In the genomic region with DNA sequence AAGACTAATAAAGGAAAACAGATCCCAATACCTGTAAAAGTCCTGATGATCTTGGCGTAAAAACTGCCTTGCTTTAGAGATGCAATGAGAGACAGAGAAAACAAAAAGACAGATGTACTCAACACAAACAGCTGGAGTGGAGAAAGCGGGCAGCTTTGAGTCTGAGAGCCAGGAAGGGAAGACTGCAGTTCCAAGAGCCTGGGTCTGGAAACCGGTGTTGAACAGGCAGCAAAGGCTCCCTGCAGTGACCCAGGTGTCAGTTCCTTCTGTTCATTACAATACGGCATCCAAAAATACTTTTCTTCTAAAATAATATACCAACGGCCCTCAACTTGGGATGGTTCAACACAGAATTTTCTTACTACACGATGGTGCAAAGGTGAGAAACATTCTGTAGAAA, we compare ENCODE assay signal across 16 cellular contexts. TPM values are rescaled to one million over a fixed set of nuclear protein-coding genes. Genes with fewer than 3 reads are reported as not detected.
DNase-seq lines count a peak whose midpoint lies in the region; ATAC-seq and TF ChIP-seq lines count a peak whose summit lies in the region.
"Had no signal": no experiment of that assay in that cellular context is flagged by ENCODE, and none has a peak within 500 bp of the region (broad histone marks: within the 10 kb centered on the region; RNA-seq: fewer than 3 reads in every experiment).

No MANE protein-coding gene starts in this region.

- no peak for ATAC-seq in natural killer cell treated with Interleukin-12 subunit alpha and Interleukin-12 subunit beta and Interleukin-15 and Interleukin-18, amount 100 ng/mL, for 72 hours
- ATAC-seq: A549, HepG2 had no signal

- no peaks in the 10 kb centered on the region for H3K27me3 ChIP-seq in PC-9 (ENCODE audit: insufficient read depth, low read depth)

- no TSS peak for BruUV-seq in PC-9 (replicated peaks; lab: Mats Ljungman, UMichigan)

- no peaks in the 10 kb centered on the region for H3K27me3 Mint-ChIP-seq in natural killer cell treated with Interleukin-12 subunit alpha and Interleukin-12 subunit beta and Interleukin-15 and Interleukin-18, amount 100 ng/mL, for 72 hours
- H3K27me3 Mint-ChIP-seq: CD4-positive, alpha-beta T cell had no signal

- intact Hi-C loops in PC-9 (cut with micrococcal nuclease; ENCODE audit: unreplicated experiment) = no loop called here

- H3K79me2 ChIP-seq in PC-9 (ENCODE audit: low read depth) = peaks cover 3% of the 10 kb centered on the region; the same call in 1 of the 2 replicates

- TF ChIP-seq CTCF in PC-9 (conservative IDR thresholded peaks at IDR 0.05) = no peak

- POLR2A ChIA-PET in PC-9 (lab: Charles Lee; ENCODE audit: unreplicated experiment) = no interaction called here

- H3K27ac ChIP-seq in PC-9 = no peak overlapping the region
- H3K27ac ChIP-seq: 22Rv1, A549, C4-2B had no signal

- H2AFZ ChIP-seq in PC-9 = no peak overlapping the region

- H3K9me2 ChIP-seq in PC-9 (ENCODE audit: insufficient read depth) = no peaks in the 10 kb centered on the region

- H3K9me3 ChIP-seq in PC-9 (ENCODE audit: insufficient read depth, low read depth) = no peaks in the 10 kb centered on the region
- H3K9me3 ChIP-seq: A549, Caco-2, HAP-1 had no signal

- no peak overlapping the region for H3K4me3 ChIP-seq in PC-9
- H3K4me3 ChIP-seq: A549, HAP-1 had no signal

- H3K4me1 Mint-ChIP-seq in natural killer cell treated with Interleukin-12 subunit alpha and Interleukin-12 subunit beta and Interleukin-15 and Interleukin-18, amount 100 ng/mL, for 72 hours (ENCODE audit: low read depth in 2 of 2) = peaks cover 14 to 25% of the 10 kb centered on the region in 2 donors

- no peak overlapping the region for H3K4me3 Mint-ChIP-seq in natural killer cell treated with Interleukin-12 subunit alpha and Interleukin-12 subunit beta and Interleukin-15 and Interleukin-18, amount 100 ng/mL, for 72 hours
- H3K4me3 Mint-ChIP-seq: CD4-positive, alpha-beta T cell had no signal

- H3K9me3 Mint-ChIP-seq in natural killer cell treated with Interleukin-12 subunit alpha and Interleukin-12 subunit beta and Interleukin-15 and Interleukin-18, amount 100 ng/mL, for 72 hours = no peaks in the 10 kb centered on the region
- H3K9me3 Mint-ChIP-seq: CD4-positive, alpha-beta T cell had no signal

- H4K20me1 ChIP-seq in PC-9 (ENCODE audit: insufficient read depth) = no peaks in the 10 kb centered on the region

- H3K4me1 ChIP-seq in PC-9 (replicated peaks; ENCODE audit: insufficient read depth) = no peaks in the 10 kb centered on the region; the same call in 1 of the 2 replicates
- H3K4me1 ChIP-seq: Caco-2 had no signal

- H3K27ac Mint-ChIP-seq in natural killer cell treated with Interleukin-12 subunit alpha and Interleukin-12 subunit beta and Interleukin-15 and Interleukin-18, amount 100 ng/mL, for 72 hours = no peak overlapping the region
- H3K27ac Mint-ChIP-seq: CD4-positive, alpha-beta T cell had no signal

- CTCF ChIA-PET in PC-9 (lab: Charles Lee) = no interaction called here

- no peaks in the 10 kb centered on the region for H3F3A ChIP-seq in PC-9 (ENCODE audit: insufficient read depth, low read depth)

- H3K36me3 ChIP-seq in PC-9 (ENCODE audit: low read depth) = peaks cover 31% of the 10 kb centered on the region

- DNase-seq in DMS 273 (lab: John Stamatoyannopoulos, UW; ENCODE audit: unreplicated experiment) = peak; percentile 22
- no peak for DNase-seq in DMS 273 treated with DMSO at 0.1 percent for 48 hours (lab: John Stamatoyannopoulos, UW)
- peak; percentile 95 for DNase-seq in G401 (ENCODE audit: low spot score)
- peak; percentile 81 for DNase-seq in cerebellum (ENCODE audit: low spot score)
- DNase-seq in pons (ENCODE audit: low spot score) = peak; percentile 11
- no peak for DNase-seq in PC-9
- DNase-seq in natural killer cell treated with Interleukin-12 subunit alpha and Interleukin-12 subunit beta and Interleukin-15 and Interleukin-18, amount 100 ng/mL, for 72 hours (ENCODE audit: low spot score) = no peak
- DNase-seq: AML-193; Caco-2; CD4-positive, alpha-beta T cell; DMS79 treated with DMSO at 0.1 percent for 48 hours had no signal

- H3K36me3 Mint-ChIP-seq in natural killer cell treated with Interleukin-12 subunit alpha and Interleukin-12 subunit beta and Interleukin-15 and Interleukin-18, amount 100 ng/mL, for 72 hours = peaks cover 27% of the 10 kb centered on the region

- in situ Hi-C loops in G401 (cut with HindIII; ENCODE audit: low sequenced_read_pairs) = no loop called here

- H3K4me2 ChIP-seq in PC-9 = no peak overlapping the region
- H3K4me2 ChIP-seq: A549 had no signal

RNA-seq across cellular contexts. Expression of gene VPS53, which starts 29.6 kb away (rescaled TPM):
- total RNA-seq in G401 (2014; rRNA removed; shearing (Covaris generic)) = 17.3 and 32.6 TPM in 2 replicates
- total RNA-seq in cerebellum (29.3 TPM), PC-9 (2021) (71.5 and 77.6 TPM in 2 replicates)
- 100 to 1,000 TPM in 1 of 2 donors, 10 to 100 TPM in 1; 76.7 to 102 TPM for total RNA-seq in natural killer cell treated with Interleukin-12 subunit alpha and Interleukin-12 subunit beta and Interleukin-15 and Interleukin-18, amount 100 ng/mL, for 72 hours

RNA-seq across cellular contexts. Expression of gene TLCD3A, which starts 47.4 kb away (rescaled TPM):
- total RNA-seq in G401 (2014; rRNA removed; shearing (Covaris generic)) = 39.4 and 42.0 TPM in 2 replicates
- total RNA-seq in cerebellum (16.2 TPM), PC-9 (2021) (13.4 and 29.4 TPM in 2 replicates)
- 10 to 100 TPM; 15.5 to 17.8 TPM for total RNA-seq in natural killer cell treated with Interleukin-12 subunit alpha and Interleukin-12 subunit beta and Interleukin-15 and Interleukin-18, amount 100 ng/mL, for 72 hours

Comparison
In these comparisons a context has a peak if more than half of its experiments do, and no peak if none do; other contexts are left out.
1. DNase-seq: peak in DMS 273 (single experiment), G401 (single experiment), cerebellum (single experiment) and pons (single experiment); none in DMS 273 treated with DMSO at 0.1 percent for 48 hours (single experiment), PC-9 (0 of 2) and natural killer cell treated with Interleukin-12 subunit alpha and Interleukin-12 subunit beta and Interleukin-15 and Interleukin-18, amount 100 ng/mL, for 72 hours (single experiment).